In genomic region chr22:40534379-40535188, GRCh38 we compare ENCODE assay signal across 1 cellular context.
A peak's percentile ranks its signal among the peaks of the same experiment; 100 is the strongest.
TF ChIP-seq lines count a peak whose summit lies in the region.

No MANE protein-coding gene starts in this region.

TF ChIP-seq in H1, 55 proteins besides CTCF, POLR2A, EP300 and RAD21:
- TF ChIP-seq USF2 (IDR thresholded peaks at IDR 0.05; ENCODE audit: low read length) (no peak), SIX5 (IDR thresholded peaks at IDR 0.05; ENCODE audit: low read depth, low read length) (no peak), KDM1A (IDR thresholded peaks at IDR 0.05; ENCODE audit: borderline replicate concordance, low read length) (peak; percentile 76; the same call in 1 of the 2 replicates), ASH2L (IDR thresholded peaks at IDR 0.05; ENCODE audit: low read length) (peak; percentile 15), SIN3A (conservative IDR thresholded peaks at IDR 0.05 in 1 of 2, IDR thresholded peaks at IDR 0.05 in 1 of 2; ENCODE audit: low read depth in 1 of 2, low read length in 2 of 2) (no peak), YY1 (IDR thresholded peaks at IDR 0.05; ENCODE audit: low read depth, low read length) (no peak), SP2 (IDR thresholded peaks at IDR 0.05; ENCODE audit: low read length) (no peak)
- TF ChIP-seq, protein P1, sequence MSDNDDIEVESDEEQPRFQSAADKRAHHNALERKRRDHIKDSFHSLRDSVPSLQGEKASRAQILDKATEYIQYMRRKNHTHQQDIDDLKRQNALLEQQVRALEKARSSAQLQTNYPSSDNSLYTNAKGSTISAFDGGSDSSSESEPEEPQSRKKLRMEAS (IDR thresholded peaks at IDR 0.05): no peak
